ENCODE assay signal across 34 cellular contexts in the genomic region with DNA sequence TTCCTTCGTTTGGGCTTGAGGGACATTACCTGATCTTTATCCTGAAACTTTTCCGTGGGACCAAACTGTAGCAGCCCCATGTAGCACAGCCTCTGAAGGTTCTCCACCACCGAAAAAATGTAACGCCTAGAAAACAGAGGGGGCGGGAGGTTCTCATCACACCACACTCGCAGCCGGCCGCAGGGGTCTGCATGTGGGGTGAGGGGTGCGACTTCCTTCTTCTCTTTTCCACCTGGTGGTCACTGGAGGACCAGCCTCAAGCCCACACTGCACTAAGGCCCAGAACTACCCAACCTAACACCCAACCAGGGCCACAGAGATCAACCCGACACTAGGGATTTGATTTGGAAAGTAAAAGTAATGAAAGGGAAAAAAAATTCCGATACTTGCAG. TPM values are rescaled to one million over a fixed set of nuclear protein-coding genes. Genes with fewer than 3 reads are reported as not detected.
DNase-seq lines count a peak whose midpoint lies in the region; ATAC-seq and TF ChIP-seq lines count a peak whose summit lies in the region.
"Had no signal": no experiment of that assay in that cellular context is flagged by ENCODE, and none has a peak within 500 bp of the region (broad histone marks: within the 10 kb centered on the region; RNA-seq: fewer than 3 reads in every experiment).

No MANE protein-coding gene starts in this region.

- H3K4me3 Mint-ChIP-seq in endothelial cell (ENCODE audit: unreplicated experiment) (no peak overlapping the region), T-helper 17 cell (no peak overlapping the region)
- peak overlapping the region; percentile 61 for H3K4me3 Mint-ChIP-seq in natural killer cell treated with Interleukin-12 subunit alpha and Interleukin-12 subunit beta and Interleukin-15 and Interleukin-18, amount 100 ng/mL, for 72 hours
- H3K4me3 Mint-ChIP-seq: activated naive CD8-positive, alpha-beta T cell treated with anti-CD3 and anti-CD28 coated beads, Interleukin-2, amount 10 ng/mL, durations not matched to agents 7 days and 5 days; B cell; CD4-positive, alpha-beta memory T cell; neural progenitor cell had no signal

- no peak for TF ChIP-seq CTCF in endothelial cell (IDR thresholded peaks at IDR 0.05; ENCODE audit: unreplicated experiment)

- intact Hi-C loops in right cardiac atrium (cut with DNase I) = no loop called here
- intact Hi-C loops in Right ventricle myocardium superior (cut with DNase I) = loop anchor here (10.0 kb wide), 1 partner anchor 62 kb away; a partner anchor contains a TSS

- no peaks in the 10 kb centered on the region for H3K27me3 ChIP-seq in right cardiac atrium (ENCODE audit: control insufficient read depth, insufficient read depth)
- H3K27me3 ChIP-seq: ascending aorta, esophagus squamous epithelium, foreskin keratinocyte, neural progenitor cell, vagina had no signal

- H3K9me3 Mint-ChIP-seq in endothelial cell (ENCODE audit: unreplicated experiment) = no peaks in the 10 kb centered on the region
- no peaks in the 10 kb centered on the region for H3K9me3 Mint-ChIP-seq in natural killer cell treated with Interleukin-12 subunit alpha and Interleukin-12 subunit beta and Interleukin-15 and Interleukin-18, amount 100 ng/mL, for 72 hours
- H3K9me3 Mint-ChIP-seq: activated naive CD8-positive, alpha-beta T cell treated with anti-CD3 and anti-CD28 coated beads, Interleukin-2, amount 10 ng/mL, durations not matched to agents 7 days and 5 days; CD4-positive, alpha-beta memory T cell; neural progenitor cell had no signal

- no peaks in the 10 kb centered on the region for H3K9me3 ChIP-seq in right cardiac atrium (ENCODE audit: control insufficient read depth, low read length)
- no peaks in the 10 kb centered on the region for H3K9me3 ChIP-seq in T-helper 17 cell (ENCODE audit: control insufficient read depth, low read length, poor library complexity, severe bottlenecking)
- H3K9me3 ChIP-seq: ascending aorta, esophagus squamous epithelium, thoracic aorta, vagina had no signal

- no peak for ATAC-seq in right cardiac atrium
- no peak for ATAC-seq in Right ventricle myocardium superior (ENCODE audit: poor library complexity)
- ATAC-seq in natural killer cell treated with Interleukin-12 subunit alpha and Interleukin-12 subunit beta and Interleukin-15 and Interleukin-18, amount 100 ng/mL, for 72 hours = peak in 1 of 2 donors; percentile 58
- ATAC-seq in HG03139 (IDR thresholded peaks at IDR 0.05; ENCODE audit: unreplicated experiment) = no peak
- ATAC-seq in T-helper 17 cell = no peak
- ATAC-seq: foreskin keratinocyte; left colon; stimulated activated naive CD8-positive, alpha-beta T cell treated with anti-CD3 and anti-CD28 coated beads, Interleukin-15, Interleukin-2, amounts not matched to agents 100 U/mL and 50 U/mL, for 24 hours had no signal

- H3K4me3 ChIP-seq in right cardiac atrium (ENCODE audit: low read length) = no peak overlapping the region
- H3K4me3 ChIP-seq: ascending aorta, esophagus squamous epithelium, neural progenitor cell, smooth muscle cell, thoracic aorta, vagina had no signal

- H3K27ac Mint-ChIP-seq in endothelial cell (ENCODE audit: unreplicated experiment) (peak overlapping the region; percentile 65), T-helper 17 cell (no peak overlapping the region)
- H3K27ac Mint-ChIP-seq in natural killer cell treated with Interleukin-12 subunit alpha and Interleukin-12 subunit beta and Interleukin-15 and Interleukin-18, amount 100 ng/mL, for 72 hours = peak overlapping the region; percentile 88 to 98
- H3K27ac Mint-ChIP-seq: activated naive CD8-positive, alpha-beta T cell treated with anti-CD3 and anti-CD28 coated beads, Interleukin-2, amount 10 ng/mL, durations not matched to agents 7 days and 5 days; B cell; neural progenitor cell had no signal

- DNase-seq in right cardiac atrium = peak in 1 of 3 donors; percentile 23
- DNase-seq in Right ventricle myocardium superior = no peak
- DNase-seq in endothelial cell (ENCODE audit: low spot score) = no peak
- DNase-seq in natural killer cell treated with Interleukin-12 subunit alpha and Interleukin-12 subunit beta and Interleukin-15 and Interleukin-18, amount 100 ng/mL, for 72 hours (ENCODE audit: low spot score) = no peak
- no peak for DNase-seq in NCI-H526 treated with DMSO at 0.1 percent for 48 hours (lab: John Stamatoyannopoulos, UW)
- no peak for DNase-seq in T-helper 17 cell
- no peak for DNase-seq in HUDEP-2 (lab: John Stamatoyannopoulos, UW; ENCODE audit: unreplicated experiment in 76 of 76)
- DNase-seq: ACHN; activated CD4-positive, alpha-beta T cell treated with anti-CD3 and anti-CD28 coated beads for 48 hours; activated effector memory CD4-positive, alpha-beta T cell treated with Interleukin-2 at 50 U/mL for 16 hours; activated naive CD8-positive, alpha-beta T cell treated with anti-CD3 and anti-CD28 coated beads, Interleukin-2, amount 10 ng/mL, durations not matched to agents 7 days and 5 days; CD4-positive, alpha-beta memory T cell; central memory CD4-positive, alpha-beta T cell; DMS 273 treated with DMSO at 0.1 percent for 48 hours; esophagus squamous epithelium; foreskin keratinocyte; H7; IMR-90; left colon; mesenchymal stem cell; NCI-H1417 treated with DMSO at 0.1 percent for 48 hours; NCI-H2081 treated with DMSO at 0.1 percent for 48 hours; NCI-H2227 treated with DMSO at 0.1 percent for 48 hours; stimulated activated CD4-positive, alpha-beta T cell treated with anti-CD3 and anti-CD28 coated beads, Interleukin-1b, Interleukin-23, amount 100 ng/mL, for 48 hours; stimulated activated naive CD8-positive, alpha-beta T cell treated with anti-CD3 and anti-CD28 coated beads, Interleukin-15, Interleukin-2, amounts not matched to agents 100 U/mL and 50 U/mL, for 24 hours; WERI-Rb-1 had no signal

- peak overlapping the region; percentile 22 for H3K27ac ChIP-seq in right cardiac atrium (ENCODE audit: low read length)
- H3K27ac ChIP-seq: ascending aorta, foreskin keratinocyte, neural progenitor cell, parathyroid adenoma, thoracic aorta, vagina, WERI-Rb-1 had no signal

- no peaks in the 10 kb centered on the region for H3K4me1 ChIP-seq in right cardiac atrium (ENCODE audit: control insufficient read depth, insufficient read depth, low read length)
- H3K4me1 ChIP-seq: ascending aorta, foreskin keratinocyte, neural progenitor cell, parathyroid adenoma, vagina had no signal

- peaks cover 52% of the 10 kb centered on the region for H3K36me3 Mint-ChIP-seq in endothelial cell (ENCODE audit: low read depth, unreplicated experiment)
- H3K36me3 Mint-ChIP-seq in natural killer cell treated with Interleukin-12 subunit alpha and Interleukin-12 subunit beta and Interleukin-15 and Interleukin-18, amount 100 ng/mL, for 72 hours = peaks cover 17% of the 10 kb centered on the region
- peaks cover 12% of the 10 kb centered on the region for H3K36me3 Mint-ChIP-seq in T-helper 17 cell (ENCODE audit: low read depth)

- peaks cover 9% of the 10 kb centered on the region for H3K4me1 Mint-ChIP-seq in endothelial cell (ENCODE audit: unreplicated experiment)
- H3K4me1 Mint-ChIP-seq in natural killer cell treated with Interleukin-12 subunit alpha and Interleukin-12 subunit beta and Interleukin-15 and Interleukin-18, amount 100 ng/mL, for 72 hours (ENCODE audit: low read depth in 2 of 2) = peaks cover 12 to 18% of the 10 kb centered on the region in 2 donors
- peaks cover 5% of the 10 kb centered on the region for H3K4me1 Mint-ChIP-seq in T-helper 17 cell
- H3K4me1 Mint-ChIP-seq: B cell; CD4-positive, alpha-beta memory T cell; neural progenitor cell had no signal

- 79% methylated on average over 11 of the region's 11 CpGs for WGBS in right cardiac atrium

- H3K27me3 Mint-ChIP-seq in endothelial cell (ENCODE audit: unreplicated experiment) (peaks cover 1% of the 10 kb centered on the region), T-helper 17 cell (no peaks in the 10 kb centered on the region)
- no peaks in the 10 kb centered on the region for H3K27me3 Mint-ChIP-seq in natural killer cell treated with Interleukin-12 subunit alpha and Interleukin-12 subunit beta and Interleukin-15 and Interleukin-18, amount 100 ng/mL, for 72 hours
- H3K27me3 Mint-ChIP-seq: activated naive CD8-positive, alpha-beta T cell treated with anti-CD3 and anti-CD28 coated beads, Interleukin-2, amount 10 ng/mL, durations not matched to agents 7 days and 5 days; B cell; CD4-positive, alpha-beta memory T cell had no signal

RNA-seq across cellular contexts. Expression of a gene that starts 57.1 kb away (rescaled TPM):
- total RNA-seq in right cardiac atrium (10 to 100 TPM; 49.8 to 58.6 (median 57.4) TPM), Right ventricle myocardium superior (45.2 TPM), endothelial cell (ENCODE audit: unreplicated experiment) (98.7 TPM), T-helper 17 cell (10 to 100 TPM; 55.3 to 55.6 TPM)
- polyA plus RNA-seq in right cardiac atrium = 49.0 TPM
- total RNA-seq in natural killer cell treated with Interleukin-12 subunit alpha and Interleukin-12 subunit beta and Interleukin-15 and Interleukin-18, amount 100 ng/mL, for 72 hours = 100 to 1,000 TPM; 111 to 128 TPM

RNA-seq across cellular contexts. Expression of a gene that starts 57.4 kb away (rescaled TPM):
- total RNA-seq in right cardiac atrium (10 to 100 TPM; 10.0 to 13.4 (median 12.3) TPM), Right ventricle myocardium superior (6.3 TPM), endothelial cell (ENCODE audit: unreplicated experiment) (26.2 TPM), T-helper 17 cell (10 to 100 TPM; 28.6 to 29.7 TPM)
- 7.0 TPM for polyA plus RNA-seq in right cardiac atrium
- total RNA-seq in natural killer cell treated with Interleukin-12 subunit alpha and Interleukin-12 subunit beta and Interleukin-15 and Interleukin-18, amount 100 ng/mL, for 72 hours = 10 to 100 TPM; 30.0 to 38.2 TPM
